ENCODE assay signal across 8 cellular contexts in genomic region chr19:53977429-53977990, GRCh38. TPM values are rescaled to one million over a fixed set of nuclear protein-coding genes. Genes with fewer than 3 reads are reported as not detected.
A peak's percentile ranks its signal among the peaks of the same experiment; 100 is the strongest.
DNase-seq lines count a peak whose midpoint lies in the region; ATAC-seq lines count a peak whose summit lies in the region.

No MANE protein-coding gene starts in this region.

- no peak overlapping the region for H2AFZ ChIP-seq in neuronal stem cell (ENCODE audit: low read length)

- WGBS in neuronal stem cell (ENCODE audit: extremely low coverage in 2 of 2, insufficient read length in 2 of 2, insufficient replicate concordance in 1 of 2), 2 donors, result no CpG with 5 or more reads among the region's 9 CpGs

- no peak overlapping the region for H2BK15ac ChIP-seq in neuronal stem cell (ENCODE audit: low read length)

- H3K36me3 ChIP-seq in CD4-positive, CD25-positive, alpha-beta regulatory T cell (ENCODE audit: control insufficient read depth, insufficient read depth, low read length), result no peaks in the 10 kb centered on the region
- H3K36me3 ChIP-seq in neuronal stem cell (replicated peaks in 1 of 2; ENCODE audit: control insufficient read depth in 2 of 2, insufficient read depth in 2 of 2, low read length in 2 of 2), result peaks cover 0 to 35% of the 10 kb centered on the region in 2 donors

- H4K8ac ChIP-seq in neuronal stem cell (ENCODE audit: low read depth, low read length), result no peak overlapping the region

- peaks cover 0 to 4% of the 10 kb centered on the region in 2 experiments for H3K9me3 ChIP-seq in CD4-positive, CD25-positive, alpha-beta regulatory T cell (ENCODE audit: control insufficient read depth in 2 of 2, low read length in 2 of 2)
- no peaks in the 10 kb centered on the region for H3K9me3 ChIP-seq in neuronal stem cell (replicated peaks in 1 of 2; ENCODE audit: control insufficient read depth in 2 of 2, insufficient read depth in 1 of 2, low read depth in 1 of 2, low read length in 2 of 2)

- no peak overlapping the region for H3K23ac ChIP-seq in neuronal stem cell (ENCODE audit: low read depth, low read length, poor library complexity)

- peak overlapping the region; percentile 68 to 86 (median 75) for H3K4me3 Mint-ChIP-seq in CD4-positive, CD25-positive, alpha-beta regulatory T cell

- H3K4ac ChIP-seq in neuronal stem cell (ENCODE audit: low read length), result no peak overlapping the region

- peak; percentile 46 to 64 (median 63) for DNase-seq in CD4-positive, CD25-positive, alpha-beta regulatory T cell
- DNase-seq in HuH-7 (ENCODE audit: low spot score), result peak; percentile 73
- peak; percentile 85 for DNase-seq in SK-MEL-5 (ENCODE audit: low read depth, low spot score)
- peak; percentile 63 for DNase-seq in activated naive CD4-positive, alpha-beta T cell treated with anti-CD3 and anti-CD28 coated beads, Interleukin-2, amount 50 U/mL, for 16 hours
- peak; percentile 63 for DNase-seq in germinal center (ENCODE audit: low spot score)
- peak; percentile 92 for DNase-seq in neuronal stem cell (ENCODE audit: low spot score)

- no peak overlapping the region for H2AK5ac ChIP-seq in neuronal stem cell (ENCODE audit: low read depth, low read length)

- H3K18ac ChIP-seq in neuronal stem cell (ENCODE audit: low read length), result no peak overlapping the region

- H3K79me1 ChIP-seq in neuronal stem cell (ENCODE audit: low read depth, low read length), result no peaks in the 10 kb centered on the region

- peaks cover 8% of the 10 kb centered on the region for H3K36me3 Mint-ChIP-seq in CD4-positive, CD25-positive, alpha-beta regulatory T cell

- H3K4me1 ChIP-seq in CD4-positive, CD25-positive, alpha-beta regulatory T cell (ENCODE audit: control insufficient read depth, insufficient read depth, low read length, poor library complexity, severe bottlenecking), result peaks cover 27% of the 10 kb centered on the region
- H3K4me1 ChIP-seq in neuronal stem cell (ENCODE audit: control insufficient read depth in 2 of 2, insufficient read depth in 1 of 2, low read depth in 1 of 2, low read length in 2 of 2), result peaks cover 1 to 8% of the 10 kb centered on the region in 2 donors

- no peak overlapping the region for H2BK12ac ChIP-seq in neuronal stem cell (ENCODE audit: low read length)

- H3K27me3 ChIP-seq in CD4-positive, CD25-positive, alpha-beta regulatory T cell (ENCODE audit: control insufficient read depth, insufficient read depth, low read length), result peaks cover 18% of the 10 kb centered on the region
- H3K27me3 ChIP-seq in neuronal stem cell (ENCODE audit: control insufficient read depth in 3 of 3, insufficient read depth in 3 of 3, low read depth in 1 of 3, low read length in 3 of 3), result peaks cover 0 to 26% (median 6%) of the 10 kb centered on the region in 3 experiments

- in situ Hi-C loops in SK-MEL-5 (cut with HindIII; ENCODE audit: low pct_unique_long_range_greater_than_20kb, low sequenced_read_pairs), result no loop called here

- H3K14ac ChIP-seq in neuronal stem cell (ENCODE audit: low read length), result no peak overlapping the region

- H3K27ac ChIP-seq in CD4-positive, CD25-positive, alpha-beta regulatory T cell (ENCODE audit: insufficient read depth, low read length, poor library complexity, severe bottlenecking), result no peak overlapping the region
- H3K27ac ChIP-seq in neuronal stem cell (replicated peaks; ENCODE audit: low read length) (no peak overlapping the region), temporal lobe (ENCODE audit: low read depth, low read length) (peak overlapping the region; percentile 34)

- H3K9me3 Mint-ChIP-seq in CD4-positive, CD25-positive, alpha-beta regulatory T cell, result peaks cover 0 to 8% (median 4%) of the 10 kb centered on the region in 7 donors

- H4K91ac ChIP-seq in neuronal stem cell (ENCODE audit: low read depth, low read length, poor library complexity), result no peak overlapping the region

- ATAC-seq in CD4-positive, CD25-positive, alpha-beta regulatory T cell (ENCODE audit: low read depth in 2 of 2), result peak; percentile 78 to 81
- no peak for ATAC-seq in GM19328 (IDR thresholded peaks at IDR 0.05; ENCODE audit: unreplicated experiment)

- no peak overlapping the region for H3K27ac Mint-ChIP-seq in CD4-positive, CD25-positive, alpha-beta regulatory T cell

- H2BK120ac ChIP-seq in neuronal stem cell (ENCODE audit: low read depth, low read length), result no peak overlapping the region

- peaks cover 0 to 31% (median 19%) of the 10 kb centered on the region in 4 donors for H3K4me1 Mint-ChIP-seq in CD4-positive, CD25-positive, alpha-beta regulatory T cell

- H3K27me3 Mint-ChIP-seq in CD4-positive, CD25-positive, alpha-beta regulatory T cell, result peaks cover 55% of the 10 kb centered on the region

- H2BK5ac ChIP-seq in neuronal stem cell (ENCODE audit: low read length), result no peak overlapping the region

- peak overlapping the region; percentile 79 for H3K4me3 ChIP-seq in CD4-positive, CD25-positive, alpha-beta regulatory T cell (ENCODE audit: low read depth, low read length)
- peak overlapping the region in 1 of 2 donors; percentile 80 for H3K4me3 ChIP-seq in neuronal stem cell (ENCODE audit: low read length in 2 of 2)

- peak overlapping the region; percentile 63 for H3K4me2 ChIP-seq in neuronal stem cell (ENCODE audit: insufficient read depth, low read length, poor library complexity, severe bottlenecking)

- no peak overlapping the region for H3K9ac ChIP-seq in neuronal stem cell (ENCODE audit: low read depth, low read length, poor library complexity)

RNA-seq across cellular contexts. Expression of gene CACNG6, which starts 13.9 kb away (rescaled TPM):
- total RNA-seq in CD4-positive, CD25-positive, alpha-beta regulatory T cell, result not detected
- polyA plus RNA-seq in CD4-positive, CD25-positive, alpha-beta regulatory T cell, result not detected
- total RNA-seq in SK-MEL-5 (2014; rRNA removed; shearing (Covaris generic)), result not detected in 2 replicates
- polyA plus RNA-seq in SK-MEL-5 (2015; cell fraction: cytosol; rRNA removed), result not detected in 2 replicates
- polyA plus RNA-seq in SK-MEL-5 (2015; cell fraction: nucleus; rRNA removed), result not detected in 2 replicates
- polyA plus RNA-seq in neuronal stem cell (2013, experiment 1 of 2), result 4.0 TPM
- polyA plus RNA-seq in neuronal stem cell (2013, experiment 2 of 2), result 3.9 TPM
- 0.49 TPM for total RNA-seq in temporal lobe

RNA-seq across cellular contexts. Expression of gene CACNG8, which starts 14.8 kb away (rescaled TPM):
- not detected for total RNA-seq in CD4-positive, CD25-positive, alpha-beta regulatory T cell
- not detected for polyA plus RNA-seq in CD4-positive, CD25-positive, alpha-beta regulatory T cell
- not detected in 2 replicates for total RNA-seq in SK-MEL-5 (2014; rRNA removed; shearing (Covaris generic))
- 0.01 and 0.10 TPM in 2 replicates for polyA plus RNA-seq in SK-MEL-5 (2015; cell fraction: cytosol; rRNA removed)
- polyA plus RNA-seq in SK-MEL-5 (2015; cell fraction: nucleus; rRNA removed), result 0.11 and 0.22 TPM in 2 replicates
- polyA plus RNA-seq in neuronal stem cell (2013, experiment 1 of 2), result 0.60 TPM
- polyA plus RNA-seq in neuronal stem cell (2013, experiment 2 of 2), result 0.65 TPM
- total RNA-seq in temporal lobe, result 7.6 TPM
